ENCODE assay signal across 1 cellular context in genomic region chr3:27724459-27725197, GRCh38.
TF ChIP-seq lines count a peak whose summit lies in the region.

No MANE protein-coding gene starts in this region.

TF ChIP-seq in SK-N-SH treated with all-trans-retinoic acid at 6 μM for 48 hours, 23 proteins besides CTCF, POLR2A, EP300 and RAD21 (continued from another document):
- no peak for TF ChIP-seq TSHZ2 (CRISPR knock-in tag; IDR thresholded peaks at IDR 0.05)
- no peak for TF ChIP-seq ESRRG (CRISPR knock-in tag; IDR thresholded peaks at IDR 0.05)
- TF ChIP-seq ISL1 (CRISPR knock-in tag; IDR thresholded peaks at IDR 0.05): no peak
- TF ChIP-seq RARB (CRISPR knock-in tag; IDR thresholded peaks at IDR 0.05): no peak
- no peak for TF ChIP-seq CSDC2 (CRISPR knock-in tag; IDR thresholded peaks at IDR 0.05)
- no peak for TF ChIP-seq ZC3H10 (CRISPR knock-in tag; IDR thresholded peaks at IDR 0.05)
- no peak for TF ChIP-seq ZNF8 (CRISPR knock-in tag; IDR thresholded peaks at IDR 0.05)
- no peak for TF ChIP-seq ZNF70 (CRISPR knock-in tag; IDR thresholded peaks at IDR 0.05)
- no peak for TF ChIP-seq TCF4 (CRISPR knock-in tag; IDR thresholded peaks at IDR 0.05; ENCODE audit: borderline replicate concordance)
- no peak for TF ChIP-seq POU6F1 (CRISPR knock-in tag; IDR thresholded peaks at IDR 0.05; ENCODE audit: borderline replicate concordance, low read depth)
- no peak for TF ChIP-seq GLIS3 (CRISPR knock-in tag; IDR thresholded peaks at IDR 0.05)
- TF ChIP-seq CSRNP3 (CRISPR knock-in tag; IDR thresholded peaks at IDR 0.05): no peak
- TF ChIP-seq CREB5 (CRISPR knock-in tag; IDR thresholded peaks at IDR 0.05; ENCODE audit: low read depth): no peak
TF ChIP-seq in SK-N-SH treated with all-trans-retinoic acid at 6 μM for 48 hours: peak in this region for 0.
